15 cellular contexts compared by ENCODE assay signal in genomic region chr4:100945789-100946188, GRCh38.
A peak's percentile ranks its signal among the peaks of the same experiment; 100 is the strongest.
DNase-seq lines count a peak whose midpoint lies in the region; ATAC-seq lines count a peak whose summit lies in the region.
"Had no signal": no experiment of that assay in that cellular context is flagged by ENCODE, and none has a peak within 500 bp of the region (broad histone marks: within the 10 kb centered on the region; RNA-seq: fewer than 3 reads in every experiment).

No MANE protein-coding gene starts in this region.

- ATAC-seq in GM18858 (IDR thresholded peaks at IDR 0.05; ENCODE audit: unreplicated experiment), result peak; percentile 35
- ATAC-seq in GM21786 (IDR thresholded peaks at IDR 0.05; ENCODE audit: unreplicated experiment), result peak; percentile 52
- no peak for ATAC-seq in GM19328 (IDR thresholded peaks at IDR 0.05; ENCODE audit: unreplicated experiment)
- ATAC-seq: CD8-positive, alpha-beta T cell; HCT116; HepG2 had no signal

- peak; percentile 7 for DNase-seq in NAMALWA (ENCODE audit: low spot score)
- DNase-seq in retina, result no peak
- DNase-seq in AML-193 (lab: John Stamatoyannopoulos, UW), result no peak
- DNase-seq in KG1 (lab: John Stamatoyannopoulos, UW), result no peak
- DNase-seq: BE2C; CD8-positive, alpha-beta T cell; COR-L47; DND-41; GF-D8; GM23248 had no signal
